ENCODE assay signal across 10 cellular contexts in the genomic region with DNA sequence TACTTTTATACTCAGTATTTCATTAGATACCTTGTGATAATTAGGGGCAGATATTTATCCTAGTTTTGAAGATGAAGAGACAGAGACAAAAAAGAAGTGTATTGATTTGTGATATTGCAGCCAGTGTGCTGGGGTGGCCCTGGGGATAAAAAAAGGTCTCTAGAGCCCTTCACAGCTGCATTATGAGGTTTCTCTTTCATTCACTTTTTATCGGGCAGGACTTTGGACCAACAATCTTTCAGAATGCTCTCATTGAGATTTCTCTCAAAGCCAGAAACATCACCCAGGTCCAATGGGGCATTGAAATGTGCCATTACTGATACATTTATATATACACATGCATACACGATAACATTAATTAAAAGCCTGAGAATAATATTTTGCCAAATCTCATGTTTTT. TPM values are rescaled to one million over a fixed set of nuclear protein-coding genes. Genes with fewer than 3 reads are reported as not detected.
A peak's percentile ranks its signal among the peaks of the same experiment; 100 is the strongest.
DNase-seq lines count a peak whose midpoint lies in the region; ATAC-seq, FAIRE-seq and TF ChIP-seq lines count a peak whose summit lies in the region.
"Had no signal": no experiment of that assay in that cellular context is flagged by ENCODE, and none has a peak within 500 bp of the region (broad histone marks: within the 10 kb centered on the region; RNA-seq: fewer than 3 reads in every experiment).

No MANE protein-coding gene starts in this region.

- no peaks in the 10 kb centered on the region for H3K9me3 Mint-ChIP-seq in activated T-helper 1 cell treated with anti-CD3 and anti-CD28 coated beads, Interleukin-12 subunit alpha, Interleukin-12 subunit beta, Interleukin-2, Interleukin-4 antibody, amounts not matched to agents 30 ng/mL and 10 ng/mL and 1 ng/mL, durations not matched to agents 14 hours and 24 hours and 36 hours

- peaks cover 41% of the 10 kb centered on the region for H3K36me3 Mint-ChIP-seq in activated T-helper 1 cell treated with anti-CD3 and anti-CD28 coated beads, Interleukin-12 subunit alpha, Interleukin-12 subunit beta, Interleukin-2, Interleukin-4 antibody, amounts not matched to agents 30 ng/mL and 10 ng/mL and 1 ng/mL, durations not matched to agents 14 hours and 24 hours and 36 hours (ENCODE audit: low read depth)

- peak; percentile 28 for DNase-seq in GM20000 (ENCODE audit: low spot score)
- DNase-seq in activated T-helper 1 cell treated with anti-CD3 and anti-CD28 coated beads, Interleukin-12 subunit alpha, Interleukin-12 subunit beta, Interleukin-2, Interleukin-4 antibody, amounts not matched to agents 30 ng/mL and 10 ng/mL and 1 ng/mL, durations not matched to agents 14 hours and 24 hours and 36 hours (ENCODE audit: low spot score) = no peak
- no peak for DNase-seq in D721Med (ENCODE audit: insufficient read length, low spot score)
- DNase-seq in NK-92 treated with Interleukin-12 subunit alpha and Interleukin-12 subunit beta, amount 100 ng/mL, for 24 hours (lab: John Stamatoyannopoulos, UW) = no peak
- no peak for DNase-seq in T-helper 1 cell
- DNase-seq: activated CD4-positive, alpha-beta T cell treated with anti-CD3 and anti-CD28 coated beads, Interleukin-2, amount 50 U/mL, for 48 hours; NCI-H226 had no signal

- ATAC-seq in GM18867 (IDR thresholded peaks at IDR 0.05; ENCODE audit: unreplicated experiment) (peak; percentile 71), HG02981 (IDR thresholded peaks at IDR 0.05; ENCODE audit: unreplicated experiment) (peak; percentile 62), HG03139 (IDR thresholded peaks at IDR 0.05; ENCODE audit: unreplicated experiment) (no peak)

- FAIRE-seq in D721Med (lab: Jason Lieb, UNC) = no peak

- no peaks in the 10 kb centered on the region for H3K27me3 Mint-ChIP-seq in activated T-helper 1 cell treated with anti-CD3 and anti-CD28 coated beads, Interleukin-12 subunit alpha, Interleukin-12 subunit beta, Interleukin-2, Interleukin-4 antibody, amounts not matched to agents 30 ng/mL and 10 ng/mL and 1 ng/mL, durations not matched to agents 14 hours and 24 hours and 36 hours (ENCODE audit: insufficient read depth)

- H3K4me1 Mint-ChIP-seq in activated T-helper 1 cell treated with anti-CD3 and anti-CD28 coated beads, Interleukin-12 subunit alpha, Interleukin-12 subunit beta, Interleukin-2, Interleukin-4 antibody, amounts not matched to agents 30 ng/mL and 10 ng/mL and 1 ng/mL, durations not matched to agents 14 hours and 24 hours and 36 hours (ENCODE audit: low read depth) = peaks cover 14% of the 10 kb centered on the region

- peak overlapping the region; percentile 74 for H3K27ac Mint-ChIP-seq in activated T-helper 1 cell treated with anti-CD3 and anti-CD28 coated beads, Interleukin-12 subunit alpha, Interleukin-12 subunit beta, Interleukin-2, Interleukin-4 antibody, amounts not matched to agents 30 ng/mL and 10 ng/mL and 1 ng/mL, durations not matched to agents 14 hours and 24 hours and 36 hours

- TF ChIP-seq CTCF in GM20000 (IDR thresholded peaks at IDR 0.05; ENCODE audit: extremely low read depth, missing control alignments) = no peak
- no peak for TF ChIP-seq CTCF in D721Med (IDR thresholded peaks at IDR 0.05; ENCODE audit: insufficient read depth, missing control alignments)

- intact Hi-C loops in activated T-helper 1 cell treated with anti-CD3 and anti-CD28 coated beads, Interleukin-12 subunit alpha, Interleukin-12 subunit beta, Interleukin-2, Interleukin-4 antibody, amounts not matched to agents 30 ng/mL and 10 ng/mL and 1 ng/mL, durations not matched to agents 14 hours and 24 hours and 36 hours (cut with micrococcal nuclease) = loop anchor here (1.0 to 5.0 kb wide), 3 partner anchors 21 to 45 kb away; a partner anchor contains a TSS

- no peak overlapping the region for H3K4me3 Mint-ChIP-seq in activated T-helper 1 cell treated with anti-CD3 and anti-CD28 coated beads, Interleukin-12 subunit alpha, Interleukin-12 subunit beta, Interleukin-2, Interleukin-4 antibody, amounts not matched to agents 30 ng/mL and 10 ng/mL and 1 ng/mL, durations not matched to agents 14 hours and 24 hours and 36 hours

RNA-seq across cellular contexts. Expression of a gene that starts 20.5 kb away (rescaled TPM):
- 139 and 140 TPM in 2 replicates for total RNA-seq in activated T-helper 1 cell treated with anti-CD3 and anti-CD28 coated beads, Interleukin-12 subunit alpha, Interleukin-12 subunit beta, Interleukin-2, Interleukin-4 antibody, amounts not matched to agents 30 ng/mL and 10 ng/mL and 1 ng/mL, durations not matched to agents 14 hours and 24 hours and 36 hours

RNA-seq across cellular contexts. Expression of a gene that starts 36.0 kb away (rescaled TPM):
- 122 TPM in 2 replicates for total RNA-seq in activated T-helper 1 cell treated with anti-CD3 and anti-CD28 coated beads, Interleukin-12 subunit alpha, Interleukin-12 subunit beta, Interleukin-2, Interleukin-4 antibody, amounts not matched to agents 30 ng/mL and 10 ng/mL and 1 ng/mL, durations not matched to agents 14 hours and 24 hours and 36 hours

RNA-seq across cellular contexts. Expression of a gene that starts 36.3 kb away (rescaled TPM):
- 96.0 and 102 TPM in 2 replicates for total RNA-seq in activated T-helper 1 cell treated with anti-CD3 and anti-CD28 coated beads, Interleukin-12 subunit alpha, Interleukin-12 subunit beta, Interleukin-2, Interleukin-4 antibody, amounts not matched to agents 30 ng/mL and 10 ng/mL and 1 ng/mL, durations not matched to agents 14 hours and 24 hours and 36 hours
